8 cellular contexts compared by ENCODE assay signal in genomic region chr13:110965038-110965754, GRCh38. TPM values are rescaled to one million over a fixed set of nuclear protein-coding genes. Genes with fewer than 3 reads are reported as not detected.
A peak's percentile ranks its signal among the peaks of the same experiment; 100 is the strongest.
DNase-seq lines count a peak whose midpoint lies in the region; ATAC-seq lines count a peak whose summit lies in the region.

No MANE protein-coding gene starts in this region.

- DNase-seq in GM23248 (peak; percentile 86), M059J (ENCODE audit: low read depth) (peak; percentile 97), caudate nucleus (lab: John Stamatoyannopoulos, UW) (peak in 22 of 61 donors; percentile 2 to 86 (median 21)), occipital lobe (lab: John Stamatoyannopoulos, UW) (no peak), DMS153 treated with DMSO at 0.1 percent for 48 hours (lab: John Stamatoyannopoulos, UW; ENCODE audit: unreplicated experiment) (no peak), DMS 273 (lab: John Stamatoyannopoulos, UW; ENCODE audit: unreplicated experiment) (no peak)
- DNase-seq in activated effector memory CD4-positive, alpha-beta T cell treated with anti-CD3 and anti-CD28 coated beads, Interleukin-2, amount 50 U/mL, for 16 hours = no peak

- no peaks in the 10 kb centered on the region for H3K9me3 ChIP-seq in GM23248 (ENCODE audit: low read depth)

- no peaks in the 10 kb centered on the region for H3K4me1 ChIP-seq in GM23248 (ENCODE audit: insufficient read depth)

- peak; percentile 99 for ATAC-seq in GM18502 (IDR thresholded peaks at IDR 0.05; ENCODE audit: poor library complexity, unreplicated experiment)

- H3K4me2 ChIP-seq in GM23248 (ENCODE audit: unreplicated experiment) = no peak overlapping the region

- no peak overlapping the region for H3K4me3 ChIP-seq in GM23248

- no peak overlapping the region for H2AFZ ChIP-seq in GM23248

- H3K36me3 ChIP-seq in GM23248 (ENCODE audit: low read depth) = no peaks in the 10 kb centered on the region

- H3K79me2 ChIP-seq in GM23248 (ENCODE audit: insufficient read depth) = no peaks in the 10 kb centered on the region

- WGBS in GM23248 (ENCODE audit: low coverage in 1 of 2, low lambda C conversion rate in 2 of 2, missing lambda C conversion rate in 2 of 2), 2 experiments = 29% methylated on average over 5 of the region's 5 CpGs

- no peaks in the 10 kb centered on the region for H4K20me1 ChIP-seq in GM23248 (ENCODE audit: insufficient read depth)

- in situ Hi-C loops in GM23248 (cut with MboI) = no loop called here

- no peak overlapping the region for H3K9ac ChIP-seq in GM23248

- peaks cover 18% of the 10 kb centered on the region for H3F3A ChIP-seq in GM23248 (ENCODE audit: insufficient read depth)

- H3K9me2 ChIP-seq in GM23248 (ENCODE audit: insufficient read depth) = no peaks in the 10 kb centered on the region

- H3K27ac ChIP-seq in GM23248 (peak overlapping the region; percentile 34), caudate nucleus (ENCODE audit: low read depth, low read length) (peak overlapping the region; percentile 64)

- no peaks in the 10 kb centered on the region for H3K27me3 ChIP-seq in GM23248 (replicated peaks; ENCODE audit: insufficient read depth)

RNA-seq across cellular contexts. Expression of gene ANKRD10, which starts 50.3 kb away (rescaled TPM):
- 34.1 and 39.9 TPM in 2 replicates for total RNA-seq in GM23248 (2014; rRNA removed; shearing (Covaris generic))
- polyA plus RNA-seq in GM23248 (2016; fragmentation: Nextera tagmentation; extraction: Ambion mirVana) = 33.4 and 42.7 TPM in 2 replicates
- 26.6 and 42.5 TPM in 2 replicates for total RNA-seq in M059J (2014; rRNA removed; shearing (Covaris generic))
- total RNA-seq in occipital lobe = 195 TPM

Comparison
In these comparisons a context has a peak if more than half of its experiments do, and no peak if none do; other contexts are left out.
1. DNase-seq: peak in GM23248 (single experiment) and M059J (single experiment); none in occipital lobe (single experiment), DMS153 treated with DMSO at 0.1 percent for 48 hours (single experiment), activated effector memory CD4-positive, alpha-beta T cell treated with anti-CD3 and anti-CD28 coated beads, Interleukin-2, amount 50 U/mL, for 16 hours (single experiment) and DMS 273 (single experiment).